Comparison of ENCODE assay signal across 36 cellular contexts in the genomic region with DNA sequence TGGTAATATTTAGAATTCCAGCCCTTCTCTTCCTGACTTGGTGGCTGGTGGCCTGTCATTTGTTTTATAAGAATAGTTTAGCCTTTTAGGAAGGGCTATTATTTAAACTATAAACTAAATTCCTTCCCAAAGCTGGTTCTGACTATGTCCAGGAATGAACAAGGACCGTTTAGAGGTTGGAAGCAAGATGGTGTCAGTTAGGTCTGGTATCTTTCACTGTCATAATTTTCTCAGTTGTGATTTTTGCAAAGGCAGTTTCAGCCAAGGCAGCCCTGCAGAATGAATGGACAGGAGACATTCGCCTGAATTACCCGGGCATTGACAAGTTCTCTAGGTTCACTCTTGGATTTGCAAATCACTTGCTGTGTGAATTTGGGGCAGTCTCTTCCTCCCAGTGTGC.
"Had no signal": no experiment of that assay in that cellular context is flagged by ENCODE, and none has a peak within 500 bp of the region (broad histone marks: within the 10 kb centered on the region; RNA-seq: fewer than 3 reads in every experiment).

No MANE protein-coding gene starts in this region.

- H3K36me3 ChIP-seq: ascending aorta, breast epithelium, cardiac muscle cell, esophagus squamous epithelium, gastroesophageal sphincter, WERI-Rb-1 had no signal

- H3K27me3 ChIP-seq: ascending aorta, breast epithelium, cardiac muscle cell, esophagus squamous epithelium, gastroesophageal sphincter had no signal

- H3K4me1 ChIP-seq: breast epithelium had no signal

- ATAC-seq: activated CD4-positive, alpha-beta T cell treated with anti-CD3 and anti-CD28 coated beads for 36 hours; activated CD4-positive, CD25-positive, alpha-beta regulatory T cell treated with anti-CD3 and anti-CD28 coated beads, Interleukin-2, amount 50 U/mL, for 24 hours; activated CD8-positive, alpha-beta memory T cell treated with anti-CD3 and anti-CD28 coated beads, Interleukin-2, amount 10 ng/mL, durations not matched to agents 7 days and 5 days; activated CD8-positive, alpha-beta T cell treated with anti-CD3 and anti-CD28 coated beads, Interleukin-2, amount 10 ng/mL, durations not matched to agents 7 days and 5 days; activated naive CD4-positive, alpha-beta T cell treated with anti-CD3 and anti-CD28 coated beads, Interleukin-2, amount 50 U/mL, for 72 hours; effector memory CD8-positive, alpha-beta T cell; gastroesophageal sphincter; T-helper 17 cell had no signal

- FAIRE-seq: colon, endothelial cell of umbilical vein had no signal

- H3K27ac Mint-ChIP-seq: activated B cell treated with CpG ODN at 0.5 μM for 24 hours; activated CD4-positive, alpha-beta memory T cell treated with anti-CD3 and anti-CD28 coated beads for 36 hours; activated CD4-positive, alpha-beta T cell treated with anti-CD3 and anti-CD28 coated beads for 36 hours; activated CD4-positive, alpha-beta T cell treated with anti-CD3 and anti-CD28 coated beads, Interleukin-2, amount 10 ng/mL, durations not matched to agents 24 days and 14 days; activated CD8-positive, alpha-beta memory T cell treated with anti-CD3 and anti-CD28 coated beads, Interleukin-2, amount 10 ng/mL, durations not matched to agents 7 days and 5 days; activated CD8-positive, alpha-beta T cell treated with anti-CD3 and anti-CD28 coated beads, Interleukin-2, amount 10 ng/mL, durations not matched to agents 7 days and 5 days; activated naive CD4-positive, alpha-beta T cell treated with anti-CD3 and anti-CD28 coated beads, Interleukin-2, amount 10 ng/mL, durations not matched to agents 7 days and 5 days; activated naive CD4-positive, alpha-beta T cell treated with anti-CD3 and anti-CD28 coated beads, Interleukin-2, amount 50 U/mL, for 72 hours; activated naive CD8-positive, alpha-beta T cell treated with anti-CD3 and anti-CD28 coated beads, Interleukin-2, amount 10 ng/mL, durations not matched to agents 7 days and 5 days; activated T-helper 1 cell treated with anti-CD3 and anti-CD28 coated beads, Interleukin-12 subunit alpha, Interleukin-12 subunit beta, Interleukin-2, Interleukin-4 antibody, amounts not matched to agents 30 ng/mL and 10 ng/mL and 1 ng/mL, durations not matched to agents 14 hours and 24 hours and 36 hours; effector memory CD8-positive, alpha-beta T cell; T-helper 17 cell; T-helper 2 cell treated with Interferon-gamma antibody and Interleukin-4, amounts not matched to agents 5 μg/mL and 100 μg/mL, for 36 hours had no signal

- H3K4me3 ChIP-seq: breast epithelium, cardiac muscle cell, esophagus squamous epithelium, gastroesophageal sphincter had no signal

- H3K4me3 Mint-ChIP-seq: activated B cell treated with CpG ODN at 0.5 μM for 24 hours; activated CD4-positive, alpha-beta memory T cell treated with anti-CD3 and anti-CD28 coated beads for 36 hours; activated CD4-positive, alpha-beta T cell treated with anti-CD3 and anti-CD28 coated beads for 36 hours; activated CD4-positive, alpha-beta T cell treated with anti-CD3 and anti-CD28 coated beads, Interleukin-2, amount 10 ng/mL, durations not matched to agents 24 days and 14 days; activated CD8-positive, alpha-beta memory T cell treated with anti-CD3 and anti-CD28 coated beads, Interleukin-2, amount 10 ng/mL, durations not matched to agents 7 days and 5 days; activated CD8-positive, alpha-beta T cell treated with anti-CD3 and anti-CD28 coated beads, Interleukin-2, amount 10 ng/mL, durations not matched to agents 7 days and 5 days; activated naive CD4-positive, alpha-beta T cell treated with anti-CD3 and anti-CD28 coated beads, Interleukin-2, amount 10 ng/mL, durations not matched to agents 7 days and 5 days; activated naive CD8-positive, alpha-beta T cell treated with anti-CD3 and anti-CD28 coated beads, Interleukin-2, amount 10 ng/mL, durations not matched to agents 7 days and 5 days; activated T-helper 1 cell treated with anti-CD3 and anti-CD28 coated beads, Interleukin-12 subunit alpha, Interleukin-12 subunit beta, Interleukin-2, Interleukin-4 antibody, amounts not matched to agents 30 ng/mL and 10 ng/mL and 1 ng/mL, durations not matched to agents 14 hours and 24 hours and 36 hours; brain; central memory CD8-positive, alpha-beta T cell; effector memory CD8-positive, alpha-beta T cell; T-helper 17 cell; T-helper 2 cell treated with Interferon-gamma antibody and Interleukin-4, amounts not matched to agents 5 μg/mL and 100 μg/mL, for 36 hours had no signal

- H3K9me3 ChIP-seq: ascending aorta, breast epithelium, esophagus squamous epithelium, gastroesophageal sphincter had no signal

- H3K27me3 Mint-ChIP-seq: activated CD4-positive, alpha-beta T cell treated with anti-CD3 and anti-CD28 coated beads for 36 hours had no signal

- H3K27ac ChIP-seq: breast epithelium, epithelial cell of prostate, esophagus squamous epithelium, WERI-Rb-1 had no signal

- H3K9me3 Mint-ChIP-seq: activated B cell treated with CpG ODN at 0.5 μM for 24 hours; activated CD4-positive, alpha-beta memory T cell treated with anti-CD3 and anti-CD28 coated beads for 36 hours; activated CD4-positive, alpha-beta T cell treated with anti-CD3 and anti-CD28 coated beads, Interleukin-2, amount 10 ng/mL, durations not matched to agents 24 days and 14 days; activated naive CD4-positive, alpha-beta T cell treated with anti-CD3 and anti-CD28 coated beads, Interleukin-2, amount 10 ng/mL, durations not matched to agents 7 days and 5 days; activated naive CD4-positive, alpha-beta T cell treated with anti-CD3 and anti-CD28 coated beads, Interleukin-2, amount 50 U/mL, for 72 hours; activated naive CD8-positive, alpha-beta T cell treated with anti-CD3 and anti-CD28 coated beads, Interleukin-2, amount 10 ng/mL, durations not matched to agents 7 days and 5 days; activated T-helper 1 cell treated with anti-CD3 and anti-CD28 coated beads, Interleukin-12 subunit alpha, Interleukin-12 subunit beta, Interleukin-2, Interleukin-4 antibody, amounts not matched to agents 30 ng/mL and 10 ng/mL and 1 ng/mL, durations not matched to agents 14 hours and 24 hours and 36 hours; brain; central memory CD8-positive, alpha-beta T cell; effector memory CD8-positive, alpha-beta T cell; T-helper 2 cell treated with Interferon-gamma antibody and Interleukin-4, amounts not matched to agents 5 μg/mL and 100 μg/mL, for 36 hours had no signal

- H3K36me3 Mint-ChIP-seq: activated CD4-positive, alpha-beta memory T cell treated with anti-CD3 and anti-CD28 coated beads for 36 hours; activated CD8-positive, alpha-beta memory T cell treated with anti-CD3 and anti-CD28 coated beads, Interleukin-2, amount 10 ng/mL, durations not matched to agents 7 days and 5 days; activated naive CD4-positive, alpha-beta T cell treated with anti-CD3 and anti-CD28 coated beads, Interleukin-2, amount 10 ng/mL, durations not matched to agents 7 days and 5 days; activated naive CD4-positive, alpha-beta T cell treated with anti-CD3 and anti-CD28 coated beads, Interleukin-2, amount 50 U/mL, for 72 hours; activated naive CD8-positive, alpha-beta T cell treated with anti-CD3 and anti-CD28 coated beads, Interleukin-2, amount 10 ng/mL, durations not matched to agents 7 days and 5 days; brain had no signal

- H3K4me1 Mint-ChIP-seq: activated B cell treated with CpG ODN at 0.5 μM for 24 hours; activated CD4-positive, alpha-beta T cell treated with anti-CD3 and anti-CD28 coated beads for 36 hours; activated CD4-positive, alpha-beta T cell treated with anti-CD3 and anti-CD28 coated beads, Interleukin-2, amount 10 ng/mL, durations not matched to agents 24 days and 14 days; activated CD8-positive, alpha-beta memory T cell treated with anti-CD3 and anti-CD28 coated beads, Interleukin-2, amount 10 ng/mL, durations not matched to agents 7 days and 5 days; activated naive CD4-positive, alpha-beta T cell treated with anti-CD3 and anti-CD28 coated beads, Interleukin-2, amount 10 ng/mL, durations not matched to agents 7 days and 5 days; activated naive CD8-positive, alpha-beta T cell treated with anti-CD3 and anti-CD28 coated beads, Interleukin-2, amount 10 ng/mL, durations not matched to agents 7 days and 5 days; central memory CD8-positive, alpha-beta T cell; T-helper 17 cell had no signal

- DNase-seq: activated B cell treated with CpG ODN at 0.5 μM for 24 hours; activated CD4-positive, alpha-beta memory T cell treated with anti-CD3 and anti-CD28 coated beads for 36 hours; activated CD4-positive, alpha-beta T cell treated with anti-CD3 and anti-CD28 coated beads for 36 hours; activated CD4-positive, alpha-beta T cell treated with anti-CD3 and anti-CD28 coated beads, Interleukin-2, amount 10 ng/mL, durations not matched to agents 24 days and 14 days; activated CD8-positive, alpha-beta memory T cell treated with anti-CD3 and anti-CD28 coated beads, Interleukin-2, amount 10 ng/mL, durations not matched to agents 7 days and 5 days; activated CD8-positive, alpha-beta memory T cell treated with anti-CD3 and anti-CD28 coated beads, Interleukin-2, amount 50 U/mL, for 4 hours; activated CD8-positive, alpha-beta T cell treated with anti-CD3 and anti-CD28 coated beads, Interleukin-2, amount 10 ng/mL, durations not matched to agents 7 days and 5 days; activated gamma-delta T cell; activated naive CD4-positive, alpha-beta T cell; activated naive CD4-positive, alpha-beta T cell treated with anti-CD3 and anti-CD28 coated beads, Interleukin-2, amount 10 ng/mL, durations not matched to agents 7 days and 5 days; activated naive CD8-positive, alpha-beta T cell treated with anti-CD3 and anti-CD28 coated beads, Interleukin-2, amount 10 ng/mL, durations not matched to agents 7 days and 5 days; activated T-cell treated with anti-CD3 and anti-CD28 coated beads, Interleukin-2, amount 50 U/mL, for 1 hour; activated T-cell treated with anti-CD3 and anti-CD28 coated beads, Interleukin-2, amount 50 U/mL, for 48 hours; cortex of kidney; dermis blood vessel endothelial cell; effector CD4-positive, alpha-beta T cell; effector memory CD8-positive, alpha-beta T cell; esophagus squamous epithelium; foreskin melanocyte; T-helper 1 cell; T-helper 17 cell; T1000; WERI-Rb-1 had no signal
